Comparison of ENCODE assay signal across 9 cellular contexts in the genomic region with DNA sequence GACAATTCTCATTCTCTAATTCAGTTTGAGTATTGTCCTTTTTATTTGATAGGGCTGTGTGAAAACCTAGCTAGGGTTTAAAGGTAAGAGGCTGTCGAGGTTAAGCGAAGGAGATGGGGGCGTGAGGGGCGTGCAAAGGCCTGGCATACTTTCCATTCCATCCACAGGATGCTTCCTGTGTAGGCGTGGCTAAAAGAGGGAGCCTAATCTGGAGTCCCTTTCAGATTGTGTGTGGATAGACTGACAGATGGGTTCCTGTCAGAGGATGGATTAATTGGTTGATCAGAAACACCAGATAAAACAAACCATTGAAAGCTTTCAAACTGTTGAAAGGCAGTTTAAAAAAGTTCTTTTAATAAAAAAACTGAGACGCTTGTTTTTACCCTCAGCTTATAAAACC. TPM values are rescaled to one million over a fixed set of nuclear protein-coding genes. Genes with fewer than 3 reads are reported as not detected.
DNase-seq lines count a peak whose midpoint lies in the region; ATAC-seq, FAIRE-seq and TF ChIP-seq lines count a peak whose summit lies in the region.
"Had no signal": no experiment of that assay in that cellular context is flagged by ENCODE, and none has a peak within 500 bp of the region (broad histone marks: within the 10 kb centered on the region; RNA-seq: fewer than 3 reads in every experiment).

No MANE protein-coding gene starts in this region.

- no peak for TF ChIP-seq POLR2A in Peyer's patch (IDR thresholded peaks at IDR 0.05)

- peaks cover 34 to 44% (median 38%) of the 10 kb centered on the region in 3 donors for H3K4me1 Mint-ChIP-seq in CD8-positive, alpha-beta memory T cell

- no peak overlapping the region for H2AFZ ChIP-seq in osteoblast (ENCODE audit: low read length)

- DNase-seq in CD8-positive, alpha-beta memory T cell = peak in 1 of 5 donors; percentile 50
- DNase-seq in Peyer's patch (peak in 1 of 3 donors; percentile 60), osteoblast (ENCODE audit: insufficient read length, low spot score, missing footprints) (no peak), D721Med (ENCODE audit: insufficient read length, low spot score) (no peak)
- DNase-seq in activated CD8-positive, alpha-beta memory T cell treated with anti-CD3 and anti-CD28 coated beads, Interleukin-2, amount 50 U/mL, for 4 hours = no peak
- DNase-seq: NCI-H1694 treated with DMSO at 0.1 percent for 48 hours had no signal

- H3K4me3 Mint-ChIP-seq in CD8-positive, alpha-beta memory T cell = peak overlapping the region in 6 of 7 donors; percentile 86 to 93 (median 91)

- H3K27me3 ChIP-seq in CD8-positive, alpha-beta memory T cell (ENCODE audit: insufficient read depth, low read length, poor library complexity, severe bottlenecking) = no peaks in the 10 kb centered on the region
- H3K27me3 ChIP-seq in Peyer's patch (no peaks in the 10 kb centered on the region), endocrine pancreas (ENCODE audit: control insufficient read depth, insufficient read depth, low read length) (no peaks in the 10 kb centered on the region), osteoblast (ENCODE audit: insufficient read depth, low read length) (no peaks in the 10 kb centered on the region)

- CTCF ChIA-PET in CD8-positive, alpha-beta memory T cell (lab: Charles Lee) = interaction anchor here (1.3 to 1.4 kb wide), 3 partner anchors 26 to 146 kb away, joined by 3 read pairs; no protein-coding TSS in a partner anchor

- H3K4me1 ChIP-seq in CD8-positive, alpha-beta memory T cell (ENCODE audit: insufficient read depth, low read length) = peaks cover 17% of the 10 kb centered on the region
- H3K4me1 ChIP-seq in Peyer's patch (peaks cover 0 to 16% (median 0%) of the 10 kb centered on the region in 4 donors), endocrine pancreas (ENCODE audit: control insufficient read depth, insufficient read depth, low read length) (peaks cover 21% of the 10 kb centered on the region), osteoblast (ENCODE audit: insufficient read depth, low read length) (peaks cover 20% of the 10 kb centered on the region)

- FAIRE-seq in D721Med (lab: Jason Lieb, UNC) = no peak

- H3K27me3 Mint-ChIP-seq in CD8-positive, alpha-beta memory T cell = peaks cover 0 to 7% of the 10 kb centered on the region in 2 donors

- H3K9ac ChIP-seq in endocrine pancreas (ENCODE audit: control insufficient read depth, insufficient read depth, low read length) = peak overlapping the region; percentile 67

- H3K36me3 Mint-ChIP-seq in CD8-positive, alpha-beta memory T cell = peaks cover 0 to 13% (median 0%) of the 10 kb centered on the region in 3 donors

- peak overlapping the region; percentile 63 for H3K4me2 ChIP-seq in osteoblast (ENCODE audit: insufficient read depth, low read length)

- H3K9me3 ChIP-seq in CD8-positive, alpha-beta memory T cell (ENCODE audit: low read length) = no peaks in the 10 kb centered on the region
- H3K9me3 ChIP-seq in Peyer's patch = no peaks in the 10 kb centered on the region
- no peaks in the 10 kb centered on the region for H3K9me3 ChIP-seq in endocrine pancreas (ENCODE audit: control insufficient read depth, low read length)
- H3K9me3 ChIP-seq in osteoblast (ENCODE audit: low read depth, low read length) = no peaks in the 10 kb centered on the region

- peaks cover 32% of the 10 kb centered on the region for H4K20me1 ChIP-seq in osteoblast (ENCODE audit: insufficient read depth, low read length)

- POLR2A ChIA-PET in CD8-positive, alpha-beta memory T cell (lab: Charles Lee) = interaction anchor here (0.6 kb wide), 2 partner anchors 180 to 790 kb away, joined by 3 to 5 read pairs; no protein-coding TSS in a partner anchor

- no peak for ATAC-seq in HG02938 (IDR thresholded peaks at IDR 0.05; ENCODE audit: unreplicated experiment)
- ATAC-seq in GM21447 (IDR thresholded peaks at IDR 0.05; ENCODE audit: unreplicated experiment) = no peak

- peak overlapping the region; percentile 95 to 100 (median 99) for H3K27ac Mint-ChIP-seq in CD8-positive, alpha-beta memory T cell

- H3K79me2 ChIP-seq in osteoblast (ENCODE audit: insufficient read depth, low read length) = peaks cover 38% of the 10 kb centered on the region

- no peak overlapping the region for H3K27ac ChIP-seq in CD8-positive, alpha-beta memory T cell (ENCODE audit: low read depth, low read length)
- H3K27ac ChIP-seq in Peyer's patch = peak overlapping the region; percentile 97 to 100 (median 100)
- peak overlapping the region; percentile 96 for H3K27ac ChIP-seq in osteoblast (ENCODE audit: low read depth, low read length)

- peak overlapping the region; percentile 70 for H3K4me3 ChIP-seq in CD8-positive, alpha-beta memory T cell (ENCODE audit: low read length)
- H3K4me3 ChIP-seq in Peyer's patch (no peak overlapping the region), endocrine pancreas (ENCODE audit: control insufficient read depth, insufficient read depth, low read length) (peak overlapping the region; percentile 85), osteoblast (ENCODE audit: insufficient read depth, low read length) (no peak overlapping the region)

- H3K9me3 Mint-ChIP-seq in CD8-positive, alpha-beta memory T cell = no peaks in the 10 kb centered on the region

- H3K36me3 ChIP-seq in CD8-positive, alpha-beta memory T cell (ENCODE audit: insufficient read depth, low read length) = no peaks in the 10 kb centered on the region
- H3K36me3 ChIP-seq in Peyer's patch (no peaks in the 10 kb centered on the region), endocrine pancreas (ENCODE audit: control insufficient read depth, insufficient read depth, low read length) (peaks cover 20% of the 10 kb centered on the region), osteoblast (ENCODE audit: insufficient read depth, low read length) (peaks cover 5% of the 10 kb centered on the region)

- TF ChIP-seq CTCF in Peyer's patch (IDR thresholded peaks at IDR 0.05) (no peak), osteoblast (IDR thresholded peaks at IDR 0.05; ENCODE audit: extremely low read depth, low read depth, low read length) (no peak), D721Med (IDR thresholded peaks at IDR 0.05; ENCODE audit: insufficient read depth, missing control alignments) (no peak)

RNA-seq across cellular contexts. Expression of gene ELL2, which starts 1.1 kb away (rescaled TPM):
- total RNA-seq in CD8-positive, alpha-beta memory T cell = 10 to 100 TPM; 90.6 to 91.3 TPM
- 5.0 TPM for polyA plus RNA-seq in CD8-positive, alpha-beta memory T cell
- total RNA-seq in Peyer's patch (10 to 100 TPM; 27.9 to 88.3 (median 38.7) TPM), osteoblast (113 and 123 TPM in 2 replicates)

Comparison
In these comparisons a context has a peak if more than half of its experiments do, and no peak if none do; other contexts are left out.
1. H3K4me3 ChIP-seq: peak in CD8-positive, alpha-beta memory T cell (single experiment) and endocrine pancreas (single experiment); none in Peyer's patch (0 of 4) and osteoblast (single experiment).